10 cellular contexts compared by ENCODE assay signal in genomic region chr22:31350410-31350863, GRCh38. TPM values are rescaled to one million over a fixed set of nuclear protein-coding genes. Genes with fewer than 3 reads are reported as not detected.
DNase-seq lines count a peak whose midpoint lies in the region; ATAC-seq and TF ChIP-seq lines count a peak whose summit lies in the region.
"Had no signal": no experiment of that assay in that cellular context is flagged by ENCODE, and none has a peak within 500 bp of the region (broad histone marks: within the 10 kb centered on the region; RNA-seq: fewer than 3 reads in every experiment).

No MANE protein-coding gene starts in this region.

- ATAC-seq in GM18868 (IDR thresholded peaks at IDR 0.05; ENCODE audit: unreplicated experiment), result no peak

- H3K4me1 Mint-ChIP-seq in HFFc6 (ENCODE audit: low read depth), result peaks cover 6% of the 10 kb centered on the region; the same call in 1 of the 2 replicates

- H3K9me3 Mint-ChIP-seq in HFFc6, result no peaks in the 10 kb centered on the region
- H3K9me3 Mint-ChIP-seq: activated naive CD4-positive, alpha-beta T cell treated with anti-CD3 and anti-CD28 coated beads for 36 hours had no signal

- peaks cover 8% of the 10 kb centered on the region; the same call in 1 of the 2 replicates for H3K27me3 Mint-ChIP-seq in HFFc6 (ENCODE audit: insufficient read depth)

- no peaks in the 10 kb centered on the region for H3K36me3 Mint-ChIP-seq in HFFc6 (ENCODE audit: low read depth)

- TF ChIP-seq CTCF in HFFc6 (IDR thresholded peaks at IDR 0.05), result no peak
- TF ChIP-seq CTCF in fibroblast of villous mesenchyme (IDR thresholded peaks at IDR 0.05; ENCODE audit: insufficient read depth, low read depth, low read length), result no peak

- H3K27ac Mint-ChIP-seq in HFFc6, result no peak overlapping the region
- H3K27ac Mint-ChIP-seq: activated naive CD4-positive, alpha-beta T cell treated with anti-CD3 and anti-CD28 coated beads for 36 hours had no signal

- H3K4me3 Mint-ChIP-seq in HFFc6, result no peak overlapping the region
- H3K4me3 Mint-ChIP-seq: activated naive CD4-positive, alpha-beta T cell treated with anti-CD3 and anti-CD28 coated beads for 36 hours had no signal

- DNase-seq in A172 (ENCODE audit: low spot score) (peak; percentile 9), HFFc6 (peak; percentile 21), NCI-H748 (lab: John Stamatoyannopoulos, UW; ENCODE audit: unreplicated experiment) (peak; percentile 89), fibroblast of villous mesenchyme (ENCODE audit: low read depth) (peak; percentile 34), AG20443 (ENCODE audit: low spot score) (no peak), SIG-M5 (lab: John Stamatoyannopoulos, UW) (no peak)
- no peak for DNase-seq in activated naive CD4-positive, alpha-beta T cell (lab: John Stamatoyannopoulos, UW)
- DNase-seq: activated naive CD4-positive, alpha-beta T cell treated with anti-CD3 and anti-CD28 coated beads for 36 hours; occipital lobe had no signal

- no peak overlapping the region for H3K4me3 ChIP-seq in fibroblast of villous mesenchyme (ENCODE audit: low read depth, low read length)

RNA-seq across cellular contexts. Expression of gene PATZ1, which starts 4.3 kb away (rescaled TPM):
- 1.1 and 3.0 TPM in 2 replicates for total RNA-seq in A172 (2014; rRNA removed; shearing (Covaris generic))
- total RNA-seq in HFFc6 (2021; fragmentation: NEBNext Ultra II Directional; extraction: Animal tissue kit (Norgen Biotek cat#: 25700)), result 10 to 100 TPM; 12.4 to 16.0 (median 13.9) TPM
- total RNA-seq in fibroblast of villous mesenchyme, result 15.1 and 19.0 TPM in 2 replicates

RNA-seq across cellular contexts. Expression of gene DRG1, which starts 49.0 kb away (rescaled TPM):
- total RNA-seq in A172 (2014; rRNA removed; shearing (Covaris generic)), result 66.1 and 70.2 TPM in 2 replicates
- total RNA-seq in HFFc6 (2021; fragmentation: NEBNext Ultra II Directional; extraction: Animal tissue kit (Norgen Biotek cat#: 25700)), result 10 to 100 TPM; 63.7 to 74.9 (median 66.4) TPM
- 75.4 and 92.8 TPM in 2 replicates for total RNA-seq in fibroblast of villous mesenchyme

RNA-seq across cellular contexts. Expression of gene PIK3IP1, which starts 58.1 kb away (rescaled TPM):
- total RNA-seq in A172 (2014; rRNA removed; shearing (Covaris generic)), result 2.7 and 6.8 TPM in 2 replicates
- 10 to 100 TPM in 1 of 6 experiments, 1 to 10 TPM in 5; 8.3 to 11.3 (median 8.9) TPM for total RNA-seq in HFFc6 (2021; fragmentation: NEBNext Ultra II Directional; extraction: Animal tissue kit (Norgen Biotek cat#: 25700))
- total RNA-seq in fibroblast of villous mesenchyme, result 11.2 and 18.0 TPM in 2 replicates

Comparison
In these comparisons a context has a peak if more than half of its experiments do, and no peak if none do; other contexts are left out.
1. DNase-seq: peak in A172 (single experiment), HFFc6 (single experiment), NCI-H748 (single experiment) and fibroblast of villous mesenchyme (single experiment); none in AG20443 (single experiment), activated naive CD4-positive, alpha-beta T cell (0 of 4) and SIG-M5 (single experiment).